6 cellular contexts compared by ENCODE assay signal in the genomic region with DNA sequence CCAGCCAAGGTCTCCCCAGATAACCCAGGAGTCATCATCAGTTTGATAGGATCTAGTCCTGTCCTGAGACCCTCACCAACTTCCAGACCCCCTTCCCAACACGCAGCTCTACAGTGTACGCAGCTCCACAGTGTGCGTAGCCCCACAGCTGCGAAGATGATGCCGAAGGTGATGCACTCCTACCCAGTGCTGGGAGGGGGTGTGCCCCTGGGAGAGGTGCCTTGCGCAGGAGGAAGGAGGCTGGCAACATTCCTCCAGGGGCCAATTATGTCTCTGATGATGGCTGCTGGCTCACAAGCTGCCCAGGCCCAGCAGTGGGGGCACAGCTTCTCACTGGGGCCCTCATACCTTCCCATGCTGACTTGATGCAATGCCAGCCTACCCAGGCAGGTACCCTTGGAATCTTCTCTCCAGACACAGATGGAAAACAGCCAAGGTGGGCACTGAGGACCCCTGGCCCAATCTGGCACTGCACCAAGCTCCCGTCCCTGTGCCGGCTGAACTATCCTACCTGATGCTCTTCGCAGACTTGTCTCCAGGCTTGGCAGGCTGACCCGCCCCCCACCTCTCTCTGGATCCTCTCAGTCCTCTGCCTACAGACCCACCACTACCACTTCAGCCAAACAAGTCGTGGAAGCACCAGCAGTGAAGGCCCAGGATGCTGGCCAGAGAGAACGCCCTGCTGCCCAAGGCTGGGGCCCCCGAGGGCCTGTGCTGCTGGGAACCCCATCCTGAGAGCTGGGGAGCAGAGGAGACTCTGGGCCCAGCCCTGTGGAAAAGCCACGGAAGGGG. TPM values are rescaled to one million over a fixed set of nuclear protein-coding genes. Genes with fewer than 3 reads are reported as not detected.
DNase-seq lines count a peak whose midpoint lies in the region; ATAC-seq and TF ChIP-seq lines count a peak whose summit lies in the region.

No MANE protein-coding gene starts in this region.

- no peaks in the 10 kb centered on the region for H3K27me3 Mint-ChIP-seq in CD4-positive, alpha-beta T cell
- no peaks in the 10 kb centered on the region for H3K27me3 Mint-ChIP-seq in activated T-helper 2 cell treated with anti-CD3 and anti-CD28 coated beads, Interferon-gamma antibody, Interleukin-2, Interleukin-4, amounts not matched to agents 10 μg/mL and 5 μg/mL and 100 μg/mL, durations not matched to agents 14 hours and 24 hours and 36 hours (ENCODE audit: low read depth)
- H3K27me3 Mint-ChIP-seq in memory B cell, result peaks cover 4% of the 10 kb centered on the region

- H3K36me3 Mint-ChIP-seq in CD4-positive, alpha-beta T cell (ENCODE audit: low read depth), result peaks cover 9% of the 10 kb centered on the region
- H3K36me3 Mint-ChIP-seq in activated T-helper 2 cell treated with anti-CD3 and anti-CD28 coated beads, Interferon-gamma antibody, Interleukin-2, Interleukin-4, amounts not matched to agents 10 μg/mL and 5 μg/mL and 100 μg/mL, durations not matched to agents 14 hours and 24 hours and 36 hours (ENCODE audit: low read depth), result peaks cover 37% of the 10 kb centered on the region
- peaks cover 5% of the 10 kb centered on the region for H3K36me3 Mint-ChIP-seq in memory B cell

- no peaks in the 10 kb centered on the region for H3K27me3 ChIP-seq in CD4-positive, alpha-beta T cell (ENCODE audit: control insufficient read depth, insufficient read depth, low read length)

- intact Hi-C loops in CD4-positive, alpha-beta T cell (cut with DNase I, micrococcal nuclease), result no loop called here
- intact Hi-C loops in activated T-helper 2 cell treated with anti-CD3 and anti-CD28 coated beads, Interferon-gamma antibody, Interleukin-2, Interleukin-4, amounts not matched to agents 10 μg/mL and 5 μg/mL and 100 μg/mL, durations not matched to agents 14 hours and 24 hours and 36 hours (cut with micrococcal nuclease), result no loop called here

- peaks cover 24% of the 10 kb centered on the region for H3K4me1 Mint-ChIP-seq in CD4-positive, alpha-beta T cell (ENCODE audit: low read depth)
- peaks cover 8% of the 10 kb centered on the region for H3K4me1 Mint-ChIP-seq in activated T-helper 2 cell treated with anti-CD3 and anti-CD28 coated beads, Interferon-gamma antibody, Interleukin-2, Interleukin-4, amounts not matched to agents 10 μg/mL and 5 μg/mL and 100 μg/mL, durations not matched to agents 14 hours and 24 hours and 36 hours (ENCODE audit: low read depth)
- H3K4me1 Mint-ChIP-seq in memory B cell, result peaks cover 11% of the 10 kb centered on the region

- no peak for TF ChIP-seq CTCF in CD4-positive, alpha-beta T cell (IDR thresholded peaks at IDR 0.05)

- peak overlapping the region; percentile 90 for H3K4me3 Mint-ChIP-seq in CD4-positive, alpha-beta T cell
- peak overlapping the region; percentile 86 for H3K4me3 Mint-ChIP-seq in activated T-helper 2 cell treated with anti-CD3 and anti-CD28 coated beads, Interferon-gamma antibody, Interleukin-2, Interleukin-4, amounts not matched to agents 10 μg/mL and 5 μg/mL and 100 μg/mL, durations not matched to agents 14 hours and 24 hours and 36 hours (ENCODE audit: low read depth)
- H3K4me3 Mint-ChIP-seq in memory B cell, result peak overlapping the region; percentile 83

- POLR2A ChIA-PET in CD4-positive, alpha-beta T cell (lab: Charles Lee), result interaction anchor here (0.9 to 1.5 kb wide), 7 partner anchors 12 to 448 kb away, joined by 3 to 7 read pairs (median 3); a partner anchor contains a TSS

- H3K9me3 Mint-ChIP-seq in CD4-positive, alpha-beta T cell, result no peaks in the 10 kb centered on the region
- H3K9me3 Mint-ChIP-seq in activated T-helper 2 cell treated with anti-CD3 and anti-CD28 coated beads, Interferon-gamma antibody, Interleukin-2, Interleukin-4, amounts not matched to agents 10 μg/mL and 5 μg/mL and 100 μg/mL, durations not matched to agents 14 hours and 24 hours and 36 hours, result no peaks in the 10 kb centered on the region
- peaks cover 3% of the 10 kb centered on the region for H3K9me3 Mint-ChIP-seq in memory B cell

- peak; percentile 27 for ATAC-seq in CD4-positive, alpha-beta T cell (ENCODE audit: poor library complexity)
- ATAC-seq in memory B cell (ENCODE audit: low read depth) (no peak), HG03025 (IDR thresholded peaks at IDR 0.05; ENCODE audit: low FRiP score, unreplicated experiment) (no peak), HG03039 (IDR thresholded peaks at IDR 0.05; ENCODE audit: unreplicated experiment) (no peak)

- peak in 2 of 10 experiments; percentile 0 to 32 for DNase-seq in CD4-positive, alpha-beta T cell
- no peak for DNase-seq in activated T-helper 2 cell treated with anti-CD3 and anti-CD28 coated beads, Interferon-gamma antibody, Interleukin-2, Interleukin-4, amounts not matched to agents 10 μg/mL and 5 μg/mL and 100 μg/mL, durations not matched to agents 14 hours and 24 hours and 36 hours (ENCODE audit: low spot score)
- no peak for DNase-seq in memory B cell (ENCODE audit: low spot score in 2 of 2)
- no peak for DNase-seq in NCI-H1092 (lab: John Stamatoyannopoulos, UW)

- H3K9me3 ChIP-seq in CD4-positive, alpha-beta T cell (ENCODE audit: control insufficient read depth, low read length), result no peaks in the 10 kb centered on the region

- peak overlapping the region; percentile 1 for H3K27ac ChIP-seq in CD4-positive, alpha-beta T cell (ENCODE audit: low read depth, low read length)

- peak overlapping the region; percentile 83 for H3K27ac Mint-ChIP-seq in CD4-positive, alpha-beta T cell
- H3K27ac Mint-ChIP-seq in activated T-helper 2 cell treated with anti-CD3 and anti-CD28 coated beads, Interferon-gamma antibody, Interleukin-2, Interleukin-4, amounts not matched to agents 10 μg/mL and 5 μg/mL and 100 μg/mL, durations not matched to agents 14 hours and 24 hours and 36 hours, result peak overlapping the region; percentile 83
- H3K27ac Mint-ChIP-seq in memory B cell, result peak overlapping the region; percentile 53

- CTCF ChIA-PET in CD4-positive, alpha-beta T cell (lab: Charles Lee), result no interaction called here

RNA-seq across cellular contexts. Expression of a gene that starts 1.4 kb away (rescaled TPM):
- 10 to 100 TPM; 22.0 to 23.3 TPM for total RNA-seq in CD4-positive, alpha-beta T cell
- 26.2 and 27.0 TPM in 2 replicates for total RNA-seq in activated T-helper 2 cell treated with anti-CD3 and anti-CD28 coated beads, Interferon-gamma antibody, Interleukin-2, Interleukin-4, amounts not matched to agents 10 μg/mL and 5 μg/mL and 100 μg/mL, durations not matched to agents 14 hours and 24 hours and 36 hours

RNA-seq across cellular contexts. Expression of a gene that starts 11.1 kb away (rescaled TPM):
- 10 to 100 TPM; 12.0 to 12.1 TPM for total RNA-seq in CD4-positive, alpha-beta T cell
- total RNA-seq in activated T-helper 2 cell treated with anti-CD3 and anti-CD28 coated beads, Interferon-gamma antibody, Interleukin-2, Interleukin-4, amounts not matched to agents 10 μg/mL and 5 μg/mL and 100 μg/mL, durations not matched to agents 14 hours and 24 hours and 36 hours, result 23.4 and 25.3 TPM in 2 replicates

RNA-seq across cellular contexts. Expression of a gene that starts 12.1 kb away (rescaled TPM):
- 10 to 100 TPM; 41.3 to 46.1 TPM for total RNA-seq in CD4-positive, alpha-beta T cell
- 48.7 and 51.2 TPM in 2 replicates for total RNA-seq in activated T-helper 2 cell treated with anti-CD3 and anti-CD28 coated beads, Interferon-gamma antibody, Interleukin-2, Interleukin-4, amounts not matched to agents 10 μg/mL and 5 μg/mL and 100 μg/mL, durations not matched to agents 14 hours and 24 hours and 36 hours

RNA-seq across cellular contexts. Expression of a gene that starts 12.6 kb away (rescaled TPM):
- 10 to 100 TPM; 50.6 to 51.3 TPM for total RNA-seq in CD4-positive, alpha-beta T cell
- total RNA-seq in activated T-helper 2 cell treated with anti-CD3 and anti-CD28 coated beads, Interferon-gamma antibody, Interleukin-2, Interleukin-4, amounts not matched to agents 10 μg/mL and 5 μg/mL and 100 μg/mL, durations not matched to agents 14 hours and 24 hours and 36 hours, result 68.9 and 70.3 TPM in 2 replicates
